1 cellular context compared by ENCODE assay signal in the genomic region with DNA sequence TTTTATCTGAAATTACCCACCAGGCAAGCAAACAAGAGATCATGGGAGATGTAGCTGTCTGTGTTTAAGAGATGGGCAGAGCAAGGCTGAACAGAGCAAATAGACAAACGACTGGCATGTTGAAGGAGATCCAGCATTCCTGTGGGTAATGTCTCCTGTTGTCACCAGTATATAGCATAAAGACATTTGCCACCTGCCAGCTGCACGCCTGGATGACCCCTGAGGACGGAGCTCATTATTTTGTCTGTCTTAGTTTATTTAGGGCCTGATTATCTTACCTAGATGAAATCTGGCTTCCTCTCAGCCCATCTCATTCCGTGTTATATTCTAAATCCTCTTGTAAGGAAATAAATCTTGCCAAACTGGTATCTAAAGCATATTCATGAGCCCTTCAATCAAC.
TF ChIP-seq lines count a peak whose summit lies in the region.

No MANE protein-coding gene starts in this region.

TF ChIP-seq in GM23338, 12 proteins besides CTCF, POLR2A, EP300 and RAD21 (continued from another document):
- TF ChIP-seq, protein P1, sequence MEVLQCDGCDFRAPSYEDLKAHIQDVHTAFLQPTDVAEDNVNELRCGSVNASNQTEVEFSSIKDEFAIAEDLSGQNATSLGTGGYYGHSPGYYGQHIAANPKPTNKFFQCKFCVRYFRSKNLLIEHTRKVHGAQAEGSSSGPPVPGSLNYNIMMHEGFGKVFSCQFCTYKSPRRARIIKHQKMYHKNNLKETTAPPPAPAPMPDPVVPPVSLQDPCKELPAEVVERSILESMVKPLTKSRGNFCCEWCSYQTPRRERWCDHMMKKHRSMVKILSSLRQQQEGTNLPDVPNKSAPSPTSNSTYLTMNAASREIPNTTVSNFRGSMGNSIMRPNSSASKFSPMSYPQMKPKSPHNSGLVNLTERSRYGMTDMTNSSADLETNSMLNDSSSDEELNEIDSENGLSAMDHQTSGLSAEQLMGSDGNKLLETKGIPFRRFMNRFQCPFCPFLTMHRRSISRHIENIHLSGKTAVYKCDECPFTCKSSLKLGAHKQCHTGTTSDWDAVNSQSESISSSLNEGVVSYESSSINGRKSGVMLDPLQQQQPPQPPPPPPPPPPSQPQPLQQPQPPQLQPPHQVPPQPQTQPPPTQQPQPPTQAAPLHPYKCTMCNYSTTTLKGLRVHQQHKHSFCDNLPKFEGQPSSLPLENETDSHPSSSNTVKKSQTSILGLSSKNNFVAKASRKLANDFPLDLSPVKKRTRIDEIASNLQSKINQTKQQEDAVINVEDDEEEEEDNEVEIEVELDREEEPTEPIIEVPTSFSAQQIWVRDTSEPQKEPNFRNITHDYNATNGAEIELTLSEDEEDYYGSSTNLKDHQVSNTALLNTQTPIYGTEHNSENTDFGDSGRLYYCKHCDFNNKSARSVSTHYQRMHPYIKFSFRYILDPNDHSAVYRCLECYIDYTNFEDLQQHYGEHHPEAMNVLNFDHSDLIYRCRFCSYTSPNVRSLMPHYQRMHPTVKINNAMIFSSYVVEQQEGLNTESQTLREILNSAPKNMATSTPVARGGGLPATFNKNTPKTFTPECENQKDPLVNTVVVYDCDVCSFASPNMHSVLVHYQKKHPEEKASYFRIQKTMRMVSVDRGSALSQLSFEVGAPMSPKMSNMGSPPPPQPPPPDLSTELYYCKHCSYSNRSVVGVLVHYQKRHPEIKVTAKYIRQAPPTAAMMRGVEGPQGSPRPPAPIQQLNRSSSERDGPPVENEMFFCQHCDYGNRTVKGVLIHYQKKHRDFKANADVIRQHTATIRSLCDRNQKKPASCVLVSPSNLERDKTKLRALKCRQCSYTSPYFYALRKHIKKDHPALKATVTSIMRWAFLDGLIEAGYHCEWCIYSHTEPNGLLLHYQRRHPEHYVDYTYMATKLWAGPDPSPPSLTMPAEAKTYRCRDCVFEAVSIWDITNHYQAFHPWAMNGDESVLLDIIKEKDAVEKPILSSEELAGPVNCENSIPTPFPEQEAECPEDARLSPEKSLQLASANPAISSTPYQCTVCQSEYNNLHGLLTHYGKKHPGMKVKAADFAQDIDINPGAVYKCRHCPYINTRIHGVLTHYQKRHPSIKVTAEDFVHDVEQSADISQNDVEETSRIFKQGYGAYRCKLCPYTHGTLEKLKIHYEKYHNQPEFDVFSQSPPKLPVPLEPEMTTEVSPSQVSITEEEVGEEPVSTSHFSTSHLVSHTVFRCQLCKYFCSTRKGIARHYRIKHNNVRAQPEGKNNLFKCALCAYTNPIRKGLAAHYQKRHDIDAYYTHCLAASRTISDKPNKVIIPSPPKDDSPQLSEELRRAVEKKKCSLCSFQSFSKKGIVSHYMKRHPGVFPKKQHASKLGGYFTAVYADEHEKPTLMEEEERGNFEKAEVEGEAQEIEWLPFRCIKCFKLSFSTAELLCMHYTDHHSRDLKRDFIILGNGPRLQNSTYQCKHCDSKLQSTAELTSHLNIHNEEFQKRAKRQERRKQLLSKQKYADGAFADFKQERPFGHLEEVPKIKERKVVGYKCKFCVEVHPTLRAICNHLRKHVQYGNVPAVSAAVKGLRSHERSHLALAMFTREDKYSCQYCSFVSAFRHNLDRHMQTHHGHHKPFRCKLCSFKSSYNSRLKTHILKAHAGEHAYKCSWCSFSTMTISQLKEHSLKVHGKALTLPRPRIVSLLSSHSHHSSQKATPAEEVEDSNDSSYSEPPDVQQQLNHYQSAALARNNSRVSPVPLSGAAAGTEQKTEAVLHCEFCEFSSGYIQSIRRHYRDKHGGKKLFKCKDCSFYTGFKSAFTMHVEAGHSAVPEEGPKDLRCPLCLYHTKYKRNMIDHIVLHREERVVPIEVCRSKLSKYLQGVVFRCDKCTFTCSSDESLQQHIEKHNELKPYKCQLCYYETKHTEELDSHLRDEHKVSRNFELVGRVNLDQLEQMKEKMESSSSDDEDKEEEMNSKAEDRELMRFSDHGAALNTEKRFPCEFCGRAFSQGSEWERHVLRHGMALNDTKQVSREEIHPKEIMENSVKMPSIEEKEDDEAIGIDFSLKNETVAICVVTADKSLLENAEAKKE (CRISPR knock-in tag; IDR thresholded peaks at IDR 0.05): no peak
- no peak for TF ChIP-seq JUNB (IDR thresholded peaks at IDR 0.05; ENCODE audit: unreplicated experiment)
- no peak for TF ChIP-seq EZH2phosphoT487 (IDR thresholded peaks at IDR 0.05; ENCODE audit: unreplicated experiment)
- TF ChIP-seq STAT1 (IDR thresholded peaks at IDR 0.05; ENCODE audit: unreplicated experiment): no peak
- TF ChIP-seq, protein P2, sequence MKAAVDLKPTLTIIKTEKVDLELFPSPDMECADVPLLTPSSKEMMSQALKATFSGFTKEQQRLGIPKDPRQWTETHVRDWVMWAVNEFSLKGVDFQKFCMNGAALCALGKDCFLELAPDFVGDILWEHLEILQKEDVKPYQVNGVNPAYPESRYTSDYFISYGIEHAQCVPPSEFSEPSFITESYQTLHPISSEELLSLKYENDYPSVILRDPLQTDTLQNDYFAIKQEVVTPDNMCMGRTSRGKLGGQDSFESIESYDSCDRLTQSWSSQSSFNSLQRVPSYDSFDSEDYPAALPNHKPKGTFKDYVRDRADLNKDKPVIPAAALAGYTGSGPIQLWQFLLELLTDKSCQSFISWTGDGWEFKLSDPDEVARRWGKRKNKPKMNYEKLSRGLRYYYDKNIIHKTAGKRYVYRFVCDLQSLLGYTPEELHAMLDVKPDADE (IDR thresholded peaks at IDR 0.05): no peak
- TF ChIP-seq POLR2AphosphoS5 (IDR thresholded peaks at IDR 0.05; ENCODE audit: low read depth): no peak
- no peak for TF ChIP-seq ZNF114 (CRISPR knock-in tag; IDR thresholded peaks at IDR 0.05)
- TF ChIP-seq, protein P3, sequence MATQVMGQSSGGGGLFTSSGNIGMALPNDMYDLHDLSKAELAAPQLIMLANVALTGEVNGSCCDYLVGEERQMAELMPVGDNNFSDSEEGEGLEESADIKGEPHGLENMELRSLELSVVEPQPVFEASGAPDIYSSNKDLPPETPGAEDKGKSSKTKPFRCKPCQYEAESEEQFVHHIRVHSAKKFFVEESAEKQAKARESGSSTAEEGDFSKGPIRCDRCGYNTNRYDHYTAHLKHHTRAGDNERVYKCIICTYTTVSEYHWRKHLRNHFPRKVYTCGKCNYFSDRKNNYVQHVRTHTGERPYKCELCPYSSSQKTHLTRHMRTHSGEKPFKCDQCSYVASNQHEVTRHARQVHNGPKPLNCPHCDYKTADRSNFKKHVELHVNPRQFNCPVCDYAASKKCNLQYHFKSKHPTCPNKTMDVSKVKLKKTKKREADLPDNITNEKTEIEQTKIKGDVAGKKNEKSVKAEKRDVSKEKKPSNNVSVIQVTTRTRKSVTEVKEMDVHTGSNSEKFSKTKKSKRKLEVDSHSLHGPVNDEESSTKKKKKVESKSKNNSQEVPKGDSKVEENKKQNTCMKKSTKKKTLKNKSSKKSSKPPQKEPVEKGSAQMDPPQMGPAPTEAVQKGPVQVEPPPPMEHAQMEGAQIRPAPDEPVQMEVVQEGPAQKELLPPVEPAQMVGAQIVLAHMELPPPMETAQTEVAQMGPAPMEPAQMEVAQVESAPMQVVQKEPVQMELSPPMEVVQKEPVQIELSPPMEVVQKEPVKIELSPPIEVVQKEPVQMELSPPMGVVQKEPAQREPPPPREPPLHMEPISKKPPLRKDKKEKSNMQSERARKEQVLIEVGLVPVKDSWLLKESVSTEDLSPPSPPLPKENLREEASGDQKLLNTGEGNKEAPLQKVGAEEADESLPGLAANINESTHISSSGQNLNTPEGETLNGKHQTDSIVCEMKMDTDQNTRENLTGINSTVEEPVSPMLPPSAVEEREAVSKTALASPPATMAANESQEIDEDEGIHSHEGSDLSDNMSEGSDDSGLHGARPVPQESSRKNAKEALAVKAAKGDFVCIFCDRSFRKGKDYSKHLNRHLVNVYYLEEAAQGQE (IDR thresholded peaks at IDR 0.05; ENCODE audit: unreplicated experiment): no peak
- TF ChIP-seq NANOG (IDR thresholded peaks at IDR 0.05; ENCODE audit: borderline replicate concordance): no peak
TF ChIP-seq in GM23338: peak in this region for 0.
